21 cellular contexts compared by ENCODE assay signal in the genomic region with DNA sequence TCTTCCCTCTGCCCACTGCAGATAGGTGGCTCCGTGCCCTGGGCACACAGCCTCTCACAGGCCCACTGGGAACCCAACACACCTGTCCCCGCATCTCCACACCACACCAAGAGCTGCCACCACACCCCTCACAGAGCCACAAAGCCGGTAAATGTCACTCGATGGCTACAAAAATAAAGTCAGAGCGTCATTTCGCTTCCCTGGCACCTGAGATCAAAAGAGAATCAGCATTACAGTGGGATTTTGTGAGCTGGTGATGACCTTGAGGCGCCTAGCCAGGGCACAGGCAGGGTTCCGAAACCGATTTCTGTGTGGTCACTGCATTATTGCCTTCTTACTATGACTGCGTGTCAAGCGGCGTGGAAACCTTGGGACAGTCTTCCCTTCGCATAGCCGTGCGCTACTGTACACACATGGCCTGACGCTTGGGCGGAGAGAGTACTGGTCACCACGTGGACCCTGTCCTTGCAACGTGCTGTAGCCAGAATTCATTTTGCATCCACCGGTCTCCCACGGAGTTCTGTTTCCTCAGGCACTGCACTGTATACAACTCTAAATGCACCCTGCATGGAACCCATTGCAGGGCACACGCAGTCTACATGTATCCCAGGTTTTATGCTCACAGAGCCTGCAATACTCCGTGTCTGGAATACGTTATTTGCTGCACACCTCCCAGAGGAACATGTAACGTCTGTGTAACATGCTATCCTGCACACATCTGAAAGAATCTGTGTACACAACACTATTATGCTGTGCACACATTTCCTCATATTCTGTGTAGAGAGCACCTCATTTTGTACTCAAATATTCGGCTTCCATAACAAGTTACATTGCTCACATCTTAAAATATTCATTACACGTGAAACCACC. TPM values are rescaled to one million over a fixed set of nuclear protein-coding genes. Genes with fewer than 3 reads are reported as not detected.
A peak's percentile ranks its signal among the peaks of the same experiment; 100 is the strongest.
DNase-seq lines count a peak whose midpoint lies in the region; ATAC-seq and TF ChIP-seq lines count a peak whose summit lies in the region.
"Had no signal": no experiment of that assay in that cellular context is flagged by ENCODE, and none has a peak within 500 bp of the region (broad histone marks: within the 10 kb centered on the region; RNA-seq: fewer than 3 reads in every experiment).

No MANE protein-coding gene starts in this region.

- POLR2A ChIA-PET in naive thymus-derived CD4-positive, alpha-beta T cell (lab: Charles Lee): no interaction called here

- DNase-seq in activated naive CD8-positive, alpha-beta T cell treated with anti-CD3 and anti-CD28 coated beads, Interleukin-2, amount 50 U/mL, for 24 hours: no peak
- DNase-seq in fibroblast of peridontal ligament (ENCODE audit: extremely low read depth): peak; percentile 20
- DNase-seq in naive thymus-derived CD4-positive, alpha-beta T cell: no peak
- no peak for DNase-seq in upper lobe of right lung
- no peak for DNase-seq in mucosa of descending colon
- DNase-seq: activated CD8-positive, alpha-beta T cell treated with anti-CD3 and anti-CD28 coated beads, Interleukin-2, amount 10 ng/mL, durations not matched to agents 7 days and 5 days; heart right ventricle; kidney glomerular epithelial cell; NCI-H1694 treated with DMSO at 0.1 percent for 48 hours; NCI-H510A; OCI-M1; stimulated activated CD4-positive, alpha-beta T cell treated with anti-CD3 and anti-CD28 coated beads, Interleukin-2, amount 100 ng/mL, for 48 hours had no signal

- peaks cover 65% of the 10 kb centered on the region for H3K27me3 Mint-ChIP-seq in activated naive CD8-positive, alpha-beta T cell
- H3K27me3 Mint-ChIP-seq in activated naive CD8-positive, alpha-beta T cell treated with anti-CD3 and anti-CD28 coated beads, Interleukin-2, amount 50 U/mL, for 24 hours: peaks cover 83% of the 10 kb centered on the region
- peaks cover 82 to 89% (median 85%) of the 10 kb centered on the region in 5 donors for H3K27me3 Mint-ChIP-seq in naive thymus-derived CD4-positive, alpha-beta T cell

- H3K36me3 Mint-ChIP-seq in activated naive CD8-positive, alpha-beta T cell: no peaks in the 10 kb centered on the region
- no peaks in the 10 kb centered on the region for H3K36me3 Mint-ChIP-seq in activated naive CD8-positive, alpha-beta T cell treated with anti-CD3 and anti-CD28 coated beads, Interleukin-2, amount 50 U/mL, for 24 hours (ENCODE audit: low read depth)
- peaks cover 0 to 6% (median 0%) of the 10 kb centered on the region in 5 donors for H3K36me3 Mint-ChIP-seq in naive thymus-derived CD4-positive, alpha-beta T cell

- peak overlapping the region; percentile 14 for H3K4me3 Mint-ChIP-seq in activated naive CD8-positive, alpha-beta T cell
- no peak overlapping the region for H3K4me3 Mint-ChIP-seq in activated naive CD8-positive, alpha-beta T cell treated with anti-CD3 and anti-CD28 coated beads, Interleukin-2, amount 50 U/mL, for 24 hours
- peak overlapping the region in 7 of 10 donors; percentile 26 to 71 (median 55) for H3K4me3 Mint-ChIP-seq in naive thymus-derived CD4-positive, alpha-beta T cell
- H3K4me3 Mint-ChIP-seq: activated T-helper 17 cell treated with anti-CD3 and anti-CD28 coated beads, Interleukin-2, amount 50 U/mL, for 72 hours had no signal

- CTCF ChIA-PET in naive thymus-derived CD4-positive, alpha-beta T cell (lab: Charles Lee): no interaction called here

- peaks cover 10 to 12% of the 10 kb centered on the region in 2 donors for H3K27me3 ChIP-seq in naive thymus-derived CD4-positive, alpha-beta T cell (ENCODE audit: control insufficient read depth in 2 of 2, insufficient read depth in 2 of 2, low read length in 2 of 2)
- peaks cover 89% of the 10 kb centered on the region for H3K27me3 ChIP-seq in upper lobe of right lung

- intact Hi-C loops in naive thymus-derived CD4-positive, alpha-beta T cell (cut with micrococcal nuclease): loop anchor here in 1 of 2 donors (5.0 kb wide), 1 partner anchor 63 kb away; the partner anchor contains the start of gene FOXC2
- intact Hi-C loops in upper lobe of right lung (cut with DNase I): no loop called here
- intact Hi-C loops in mucosa of descending colon (cut with DNase I, micrococcal nuclease): loop anchor here in 1 of 2 donors (5.0 to 10.0 kb wide), 3 partner anchors 70 to 200 kb away; no protein-coding TSS in a partner anchor

- TF ChIP-seq CTCF in upper lobe of right lung (IDR thresholded peaks at IDR 0.05): no peak
- TF ChIP-seq CTCF in mucosa of descending colon (IDR thresholded peaks at IDR 0.05): no peak

- H3K27ac ChIP-seq in naive thymus-derived CD4-positive, alpha-beta T cell (ENCODE audit: low read depth, low read length): no peak overlapping the region
- peak overlapping the region; percentile 68 for H3K27ac ChIP-seq in upper lobe of right lung
- H3K27ac ChIP-seq: heart right ventricle, SK-N-MC, tibial nerve had no signal

- no peaks in the 10 kb centered on the region for H3K4me1 ChIP-seq in naive thymus-derived CD4-positive, alpha-beta T cell (ENCODE audit: control insufficient read depth in 2 of 2, insufficient read depth in 2 of 2, low read length in 2 of 2)
- H3K4me1 ChIP-seq in upper lobe of right lung: peaks cover 9% of the 10 kb centered on the region
- H3K4me1 ChIP-seq in mucosa of descending colon (ENCODE audit: low read depth): peaks cover 7% of the 10 kb centered on the region

- no peak overlapping the region for H3K4me3 ChIP-seq in naive thymus-derived CD4-positive, alpha-beta T cell (ENCODE audit: low read length)
- H3K4me3 ChIP-seq in upper lobe of right lung (peak overlapping the region; percentile 62), mucosa of descending colon (no peak overlapping the region)
- H3K4me3 ChIP-seq: SK-N-MC had no signal

- H3K36me3 ChIP-seq in naive thymus-derived CD4-positive, alpha-beta T cell (ENCODE audit: control insufficient read depth in 2 of 3, insufficient read depth in 3 of 3, low read length in 3 of 3): no peaks in the 10 kb centered on the region
- H3K36me3 ChIP-seq in upper lobe of right lung (no peaks in the 10 kb centered on the region), mucosa of descending colon (ENCODE audit: low read depth) (no peaks in the 10 kb centered on the region)
- H3K36me3 ChIP-seq: heart right ventricle, tibial nerve had no signal

- ATAC-seq in activated naive CD8-positive, alpha-beta T cell treated with anti-CD3 and anti-CD28 coated beads, Interleukin-2, amount 50 U/mL, for 24 hours: no peak
- ATAC-seq in naive thymus-derived CD4-positive, alpha-beta T cell: peak; percentile 7
- no peak for ATAC-seq in upper lobe of right lung
- ATAC-seq in mucosa of descending colon: no peak
- no peak for ATAC-seq in HG03139 (IDR thresholded peaks at IDR 0.05; ENCODE audit: unreplicated experiment)
- no peak for ATAC-seq in GM21825 (IDR thresholded peaks at IDR 0.05; ENCODE audit: unreplicated experiment)
- ATAC-seq: activated CD8-positive, alpha-beta T cell treated with anti-CD3 and anti-CD28 coated beads, Interleukin-2, amount 10 ng/mL, durations not matched to agents 7 days and 5 days; activated T-helper 17 cell treated with anti-CD3 and anti-CD28 coated beads, Interleukin-2, amount 50 U/mL, for 72 hours; heart right ventricle had no signal

- H3K9me3 ChIP-seq in naive thymus-derived CD4-positive, alpha-beta T cell (ENCODE audit: control insufficient read depth in 2 of 3, low read length in 3 of 3): no peaks in the 10 kb centered on the region
- H3K9me3 ChIP-seq in upper lobe of right lung (no peaks in the 10 kb centered on the region), mucosa of descending colon (no peaks in the 10 kb centered on the region)
- H3K9me3 ChIP-seq: heart right ventricle, tibial nerve had no signal

- H3K4me1 Mint-ChIP-seq in activated naive CD8-positive, alpha-beta T cell (ENCODE audit: low read depth): peaks cover 24% of the 10 kb centered on the region
- peaks cover 24% of the 10 kb centered on the region for H3K4me1 Mint-ChIP-seq in activated naive CD8-positive, alpha-beta T cell treated with anti-CD3 and anti-CD28 coated beads, Interleukin-2, amount 50 U/mL, for 24 hours
- H3K4me1 Mint-ChIP-seq in naive thymus-derived CD4-positive, alpha-beta T cell: peaks cover 11 to 33% (median 31%) of the 10 kb centered on the region in 7 donors

- H3K27ac Mint-ChIP-seq in activated naive CD8-positive, alpha-beta T cell: no peak overlapping the region
- H3K27ac Mint-ChIP-seq in activated naive CD8-positive, alpha-beta T cell treated with anti-CD3 and anti-CD28 coated beads, Interleukin-2, amount 50 U/mL, for 24 hours: no peak overlapping the region
- peak overlapping the region in 1 of 9 donors; percentile 77 for H3K27ac Mint-ChIP-seq in naive thymus-derived CD4-positive, alpha-beta T cell
- H3K27ac Mint-ChIP-seq: activated T-helper 17 cell treated with anti-CD3 and anti-CD28 coated beads, Interleukin-2, amount 50 U/mL, for 72 hours had no signal

- no peaks in the 10 kb centered on the region for H3K9me3 Mint-ChIP-seq in activated naive CD8-positive, alpha-beta T cell (ENCODE audit: low read depth)
- no peaks in the 10 kb centered on the region for H3K9me3 Mint-ChIP-seq in activated naive CD8-positive, alpha-beta T cell treated with anti-CD3 and anti-CD28 coated beads, Interleukin-2, amount 50 U/mL, for 24 hours
- H3K9me3 Mint-ChIP-seq in naive thymus-derived CD4-positive, alpha-beta T cell: peaks cover 0 to 2% (median 0%) of the 10 kb centered on the region in 11 donors
- H3K9me3 Mint-ChIP-seq: activated T-helper 17 cell treated with anti-CD3 and anti-CD28 coated beads, Interleukin-2, amount 50 U/mL, for 72 hours had no signal

RNA-seq across cellular contexts. Expression of gene FOXF1, which starts 5.8 kb away (rescaled TPM):
- total RNA-seq in naive thymus-derived CD4-positive, alpha-beta T cell: not detected
- not detected for polyA plus RNA-seq in naive thymus-derived CD4-positive, alpha-beta T cell
- 46.4 TPM for total RNA-seq in upper lobe of right lung
- 10 to 100 TPM in 1 of 3 donors, 1 to 10 TPM in 2; 6.9 to 85.8 (median 9.9) TPM for total RNA-seq in mucosa of descending colon
- total RNA-seq: activated CD8-positive, alpha-beta T cell treated with anti-CD3 and anti-CD28 coated beads, Interleukin-2, amount 10 ng/mL, durations not matched to agents 7 days and 5 days; activated T-helper 17 cell treated with anti-CD3 and anti-CD28 coated beads, Interleukin-2, amount 50 U/mL, for 72 hours; LHCN-M2; myocyte; renal cortical epithelial cell had no signal

RNA-seq across cellular contexts. Expression of gene MTHFSD, which starts 50.5 kb away (rescaled TPM):
- 10 to 100 TPM; 17.6 to 46.7 (median 29.9) TPM for total RNA-seq in naive thymus-derived CD4-positive, alpha-beta T cell
- 10 to 100 TPM; 16.7 to 28.1 TPM for polyA plus RNA-seq in naive thymus-derived CD4-positive, alpha-beta T cell
- total RNA-seq in upper lobe of right lung (18.7 TPM), mucosa of descending colon (10 to 100 TPM; 22.6 to 30.4 (median 25.5) TPM)

Comparison
In these comparisons a context has a peak if more than half of its experiments do, and no peak if none do; other contexts are left out.
1. RNA of gene FOXF1, which starts 5.8 kb away (total RNA-seq): 46.4 TPM in upper lobe of right lung (single experiment) and 6.9 to 85.8 TPM in mucosa of descending colon; not detected in naive thymus-derived CD4-positive, alpha-beta T cell; every median in the first group is over 4 times any median in the second.